ENCODE assay signal across 18 cellular contexts in genomic region chr2:38578832-38579231, GRCh38. TPM values are rescaled to one million over a fixed set of nuclear protein-coding genes. Genes with fewer than 3 reads are reported as not detected.
A peak's percentile ranks its signal among the peaks of the same experiment; 100 is the strongest.
DNase-seq lines count a peak whose midpoint lies in the region; ATAC-seq, FAIRE-seq and TF ChIP-seq lines count a peak whose summit lies in the region.
"Had no signal": no experiment of that assay in that cellular context is flagged by ENCODE, and none has a peak within 500 bp of the region (broad histone marks: within the 10 kb centered on the region; RNA-seq: fewer than 3 reads in every experiment).

No MANE protein-coding gene starts in this region.

- no peaks in the 10 kb centered on the region for H3K9me3 ChIP-seq in CD4-positive, alpha-beta memory T cell (ENCODE audit: control insufficient read depth in 1 of 2, low read length in 2 of 2)
- H3K9me3 ChIP-seq in endodermal cell (ENCODE audit: control insufficient read depth, low read length) (no peaks in the 10 kb centered on the region), Peyer's patch (no peaks in the 10 kb centered on the region)
- H3K9me3 ChIP-seq: body of pancreas, thoracic aorta had no signal

- no peak for TF ChIP-seq POLR2A in H54 (IDR thresholded peaks at IDR 0.05; ENCODE audit: low read depth, low read length)
- no peak for TF ChIP-seq POLR2A in Peyer's patch (IDR thresholded peaks at IDR 0.05)

- intact Hi-C loops in CD4-positive, alpha-beta memory T cell (cut with micrococcal nuclease) = no loop called here

- H3K27me3 ChIP-seq in CD4-positive, alpha-beta memory T cell (ENCODE audit: insufficient read depth, low read length) = no peaks in the 10 kb centered on the region
- H3K27me3 ChIP-seq in endodermal cell (ENCODE audit: control insufficient read depth, insufficient read depth, low read length, poor library complexity, severe bottlenecking) (no peaks in the 10 kb centered on the region), Peyer's patch (no peaks in the 10 kb centered on the region)
- H3K27me3 ChIP-seq: body of pancreas had no signal

- peak; percentile 66 for FAIRE-seq in H54 (lab: Jason Lieb, UNC)

- H3K27me3 Mint-ChIP-seq in CD4-positive, alpha-beta memory T cell = no peaks in the 10 kb centered on the region
- H3K27me3 Mint-ChIP-seq in endodermal cell (ENCODE audit: insufficient read depth) = no peaks in the 10 kb centered on the region
- H3K27me3 Mint-ChIP-seq: activated naive CD4-positive, alpha-beta T cell treated with anti-CD3 and anti-CD28 coated beads, Interleukin-2, amount 50 U/mL, for 24 hours had no signal

- H3K4me3 Mint-ChIP-seq in CD4-positive, alpha-beta memory T cell = peak overlapping the region in 3 of 8 donors; percentile 4 to 26 (median 9)
- H3K4me3 Mint-ChIP-seq in endodermal cell = no peak overlapping the region
- H3K4me3 Mint-ChIP-seq: activated naive CD4-positive, alpha-beta T cell treated with anti-CD3 and anti-CD28 coated beads, Interleukin-2, amount 50 U/mL, for 24 hours; IgD-negative memory B cell had no signal

- peaks cover 39 to 75% of the 10 kb centered on the region in 2 donors for H3K36me3 Mint-ChIP-seq in CD4-positive, alpha-beta memory T cell
- H3K36me3 Mint-ChIP-seq in endodermal cell (ENCODE audit: low read depth) = peaks cover 53% of the 10 kb centered on the region
- H3K36me3 Mint-ChIP-seq: IgD-negative memory B cell had no signal

- DNase-seq in CD4-positive, alpha-beta memory T cell = peak in 2 of 5 donors; percentile 35 to 39
- DNase-seq in H54 (ENCODE audit: insufficient read length, low spot score) (no peak), SW480 (ENCODE audit: low spot score) (peak; percentile 78), endodermal cell (no peak), dermis blood vessel endothelial cell (no peak), Peyer's patch (no peak), T-helper 9 cell (no peak)
- DNase-seq: body of pancreas; erythroblast; GOT3; NK-92 treated with Interleukin-12 subunit alpha and Interleukin-12 subunit beta, amount 100 ng/mL, for 24 hours had no signal

- H3K4me1 ChIP-seq in CD4-positive, alpha-beta memory T cell (ENCODE audit: insufficient read depth, low read length) = peaks cover 53% of the 10 kb centered on the region
- H3K4me1 ChIP-seq in endodermal cell (ENCODE audit: control insufficient read depth, insufficient read depth, low read length) (peaks cover 5% of the 10 kb centered on the region), Peyer's patch (no peaks in the 10 kb centered on the region)

- H3K27ac Mint-ChIP-seq in CD4-positive, alpha-beta memory T cell = peak overlapping the region; percentile 15 to 82 (median 62)
- peak overlapping the region; percentile 17 for H3K27ac Mint-ChIP-seq in endodermal cell
- H3K27ac Mint-ChIP-seq: activated naive CD4-positive, alpha-beta T cell treated with anti-CD3 and anti-CD28 coated beads, Interleukin-2, amount 50 U/mL, for 24 hours; IgD-negative memory B cell had no signal

- POLR2A ChIA-PET in CD4-positive, alpha-beta memory T cell (lab: Charles Lee; ENCODE audit: partially characterized antibody) = interaction anchor here (1.1 to 15.1 kb wide), 7 partner anchors 20 to 172 kb away, joined by 3 to 332 read pairs (median 11); partner anchors contain the start of genes HNRNPLL and SRSF7

- CTCF ChIA-PET in CD4-positive, alpha-beta memory T cell (lab: Charles Lee; ENCODE audit: partially characterized antibody) = interaction anchor here (1.6 to 11.3 kb wide), 7 partner anchors 13 to 162 kb away, joined by 4 to 268 read pairs (median 28); partner anchors contain the start of gene HNRNPLL

- H3K4me1 Mint-ChIP-seq in CD4-positive, alpha-beta memory T cell = peaks cover 32 to 68% (median 46%) of the 10 kb centered on the region in 4 donors
- peaks cover 26% of the 10 kb centered on the region for H3K4me1 Mint-ChIP-seq in endodermal cell
- H3K4me1 Mint-ChIP-seq: IgD-negative memory B cell had no signal

- H3K4me3 ChIP-seq in CD4-positive, alpha-beta memory T cell (ENCODE audit: low read length in 2 of 2) = no peak overlapping the region
- H3K4me3 ChIP-seq in endodermal cell (ENCODE audit: low read length) = no peak overlapping the region
- H3K4me3 ChIP-seq in Peyer's patch = no peak overlapping the region
- H3K4me3 ChIP-seq: body of pancreas, coronary artery, skin epidermis, thoracic aorta had no signal

- no peak overlapping the region for H3K27ac ChIP-seq in CD4-positive, alpha-beta memory T cell (ENCODE audit: low read depth, low read length)
- H3K27ac ChIP-seq in endodermal cell (ENCODE audit: low read depth, low read length) = no peak overlapping the region
- H3K27ac ChIP-seq in Peyer's patch = no peak overlapping the region
- H3K27ac ChIP-seq: body of pancreas, coronary artery, RWPE1, skin epidermis, thoracic aorta had no signal

- ATAC-seq in HG03378 (IDR thresholded peaks at IDR 0.05; ENCODE audit: unreplicated experiment) = no peak
- ATAC-seq: body of pancreas had no signal

- H3K9ac ChIP-seq in endodermal cell (ENCODE audit: extremely low read depth, low read length, poor library complexity, severe bottlenecking) = no peak overlapping the region

- no peak for TF ChIP-seq CTCF in endodermal cell (conservative IDR thresholded peaks at IDR 0.05)
- TF ChIP-seq CTCF in Peyer's patch (IDR thresholded peaks at IDR 0.05) = no peak

- peaks cover 33% of the 10 kb centered on the region for H3K36me3 ChIP-seq in CD4-positive, alpha-beta memory T cell (ENCODE audit: insufficient read depth, low read length)
- peaks cover 88% of the 10 kb centered on the region for H3K36me3 ChIP-seq in endodermal cell (ENCODE audit: control insufficient read depth, insufficient read depth, low read length)
- peaks cover 0 to 42% (median 0%) of the 10 kb centered on the region in 3 donors for H3K36me3 ChIP-seq in Peyer's patch

- no peaks in the 10 kb centered on the region for H3K9me3 Mint-ChIP-seq in CD4-positive, alpha-beta memory T cell
- H3K9me3 Mint-ChIP-seq in endodermal cell = no peaks in the 10 kb centered on the region
- H3K9me3 Mint-ChIP-seq: activated naive CD4-positive, alpha-beta T cell treated with anti-CD3 and anti-CD28 coated beads, Interleukin-2, amount 50 U/mL, for 24 hours; IgD-negative memory B cell had no signal

- WGBS in endodermal cell (ENCODE audit: insufficient coverage in 1 of 2, insufficient read length in 1 of 2), 2 experiments = 88 to 89% methylated on average over 3 to 5 of the region's 5 CpGs

RNA-seq across cellular contexts. Expression of gene HNRNPLL, which starts 23.9 kb away (rescaled TPM):
- total RNA-seq in CD4-positive, alpha-beta memory T cell = 100 to 1,000 TPM; 103 to 105 TPM
- 10 to 100 TPM; 71.2 to 74.9 TPM for polyA plus RNA-seq in CD4-positive, alpha-beta memory T cell
- total RNA-seq in endodermal cell (10 to 100 TPM; 70.9 to 74.1 TPM), dermis blood vessel endothelial cell (51.1 and 52.8 TPM in 2 replicates), Peyer's patch (10 to 100 TPM; 33.3 to 70.1 (median 48.0) TPM)
- polyA plus RNA-seq in endodermal cell (2013, experiment 1 of 2) = 71.7 TPM
- 70.4 TPM for polyA plus RNA-seq in endodermal cell (2013, experiment 2 of 2)
